Comparison of ENCODE assay signal across 20 cellular contexts in the genomic region with DNA sequence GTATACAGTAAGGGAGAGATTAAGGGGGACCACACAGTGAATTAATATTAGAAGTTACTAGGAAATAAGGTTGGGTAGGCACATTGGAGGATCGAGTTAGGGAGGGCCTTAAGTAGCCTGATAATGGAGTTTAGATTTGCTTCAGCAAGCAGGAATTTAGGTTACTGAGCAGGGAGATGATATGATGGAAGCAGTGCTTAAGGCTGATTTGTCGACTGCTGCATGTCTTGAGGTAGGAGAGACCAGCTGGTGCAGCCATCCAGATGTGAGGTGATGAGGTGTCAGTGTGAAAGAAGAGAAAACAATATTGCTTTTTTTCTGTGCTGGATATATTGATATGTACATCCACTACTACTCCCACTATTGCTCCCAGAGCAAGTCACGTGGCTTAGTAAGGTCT. TPM values are rescaled to one million over a fixed set of nuclear protein-coding genes. Genes with fewer than 3 reads are reported as not detected.
"Had no signal": no experiment of that assay in that cellular context is flagged by ENCODE, and none has a peak within 500 bp of the region (broad histone marks: within the 10 kb centered on the region; RNA-seq: fewer than 3 reads in every experiment).

No MANE protein-coding gene starts in this region.

- H3K4me1 Mint-ChIP-seq: activated CD4-positive, alpha-beta T cell treated with anti-CD3 and anti-CD28 coated beads, Interleukin-2, amount 10 ng/mL, durations not matched to agents 7 days and 5 days; immature natural killer cell had no signal

- H3K4me3 Mint-ChIP-seq: activated CD4-positive, alpha-beta T cell treated with anti-CD3 and anti-CD28 coated beads, Interleukin-2, amount 10 ng/mL, durations not matched to agents 7 days and 5 days; immature natural killer cell; neural progenitor cell; stimulated activated naive B cell treated with anti-CD40 and anti-IgM and Interleukin-4, amounts not matched to agents 10 μg/mL and 1 μg/mL and 100 μg/mL, for 72 hours had no signal

- H3K79me2 ChIP-seq: parathyroid adenoma had no signal

- H3K9me3 ChIP-seq: colonic mucosa, esophagus squamous epithelium, lower lobe of right lung, tibial nerve had no signal

- H3K4me3 ChIP-seq: colonic mucosa, esophagus squamous epithelium, lower lobe of right lung, neural progenitor cell, tibial nerve had no signal

- H3K27me3 ChIP-seq: colonic mucosa, esophagus squamous epithelium, neural progenitor cell, tibial nerve had no signal

- H3K9ac ChIP-seq: neural progenitor cell, parathyroid adenoma had no signal

- H3K9me3 Mint-ChIP-seq: activated CD4-positive, alpha-beta T cell treated with anti-CD3 and anti-CD28 coated beads, Interleukin-2, amount 10 ng/mL, durations not matched to agents 7 days and 5 days; activated naive CD4-positive, alpha-beta T cell treated with anti-CD3 and anti-CD28 coated beads, Interleukin-2, amount 50 U/mL, for 72 hours; activated T-cell treated with anti-CD3 and anti-CD28 coated beads, Interleukin-2, amount 50 U/mL, for 72 hours; neural progenitor cell; stimulated activated naive B cell treated with anti-CD40 and anti-IgM and Interleukin-4, amounts not matched to agents 10 μg/mL and 1 μg/mL and 100 μg/mL, for 72 hours had no signal

- H3K4me2 ChIP-seq: neural progenitor cell had no signal

- H3K27me3 Mint-ChIP-seq: stimulated activated naive B cell treated with anti-CD40 and anti-IgM and Interleukin-4, amounts not matched to agents 10 μg/mL and 1 μg/mL and 100 μg/mL, for 72 hours had no signal

- DNase-seq: activated CD4-positive, alpha-beta T cell treated with anti-CD3 and anti-CD28 coated beads, Interleukin-2, amount 10 ng/mL, durations not matched to agents 7 days and 5 days; activated CD4-positive, CD25-positive, alpha-beta regulatory T cell; activated CD8-positive, alpha-beta memory T cell treated with anti-CD3 and anti-CD28 coated beads, Interleukin-2, amount 50 U/mL, for 48 hours; activated gamma-delta T cell; activated T-cell treated with anti-CD3 and anti-CD28 coated beads, Interleukin-2, amount 50 U/mL, for 72 hours; central memory CD4-positive, alpha-beta T cell; colonic mucosa; esophagus squamous epithelium; immature natural killer cell; left cardiac atrium; lower lobe of right lung; stimulated activated CD4-positive, alpha-beta T cell treated with anti-CD3 and anti-CD28 coated beads, Interleukin-15, amount 100 ng/mL, for 24 hours; stimulated activated CD4-positive, alpha-beta T cell treated with anti-CD3 and anti-CD28 coated beads, Interleukin-4, amount 100 ng/mL, for 1 hour; stimulated activated naive B cell treated with anti-CD40 and anti-IgM and Interleukin-4, amounts not matched to agents 10 μg/mL and 1 μg/mL and 100 μg/mL, for 72 hours had no signal

- H3K27ac ChIP-seq: colonic mucosa, esophagus squamous epithelium, lower lobe of right lung, neural progenitor cell, parathyroid adenoma, tibial nerve had no signal

- H3K27ac Mint-ChIP-seq: activated CD4-positive, alpha-beta T cell treated with anti-CD3 and anti-CD28 coated beads, Interleukin-2, amount 10 ng/mL, durations not matched to agents 7 days and 5 days; activated naive CD4-positive, alpha-beta T cell treated with anti-CD3 and anti-CD28 coated beads, Interleukin-2, amount 50 U/mL, for 72 hours; activated T-cell treated with anti-CD3 and anti-CD28 coated beads, Interleukin-2, amount 50 U/mL, for 72 hours; immature natural killer cell; neural progenitor cell; stimulated activated naive B cell treated with anti-CD40 and anti-IgM and Interleukin-4, amounts not matched to agents 10 μg/mL and 1 μg/mL and 100 μg/mL, for 72 hours had no signal

- H2AFZ ChIP-seq: neural progenitor cell, parathyroid adenoma had no signal

- H3K36me3 Mint-ChIP-seq: activated naive CD4-positive, alpha-beta T cell treated with anti-CD3 and anti-CD28 coated beads, Interleukin-2, amount 50 U/mL, for 72 hours; immature natural killer cell; neural progenitor cell; stimulated activated naive B cell treated with anti-CD40 and anti-IgM and Interleukin-4, amounts not matched to agents 10 μg/mL and 1 μg/mL and 100 μg/mL, for 72 hours had no signal

- ATAC-seq: left cardiac atrium; lower lobe of right lung; stimulated activated naive B cell treated with anti-CD40 and anti-IgM and Interleukin-4, amounts not matched to agents 10 μg/mL and 1 μg/mL and 100 μg/mL, for 72 hours had no signal

- H3K36me3 ChIP-seq: colonic mucosa, esophagus squamous epithelium, lower lobe of right lung, neural progenitor cell, tibial nerve had no signal

- H3K4me1 ChIP-seq: colonic mucosa, esophagus squamous epithelium, lower lobe of right lung, neural progenitor cell, parathyroid adenoma had no signal

RNA-seq across cellular contexts. Expression of gene ACTBL2, which starts 55.2 kb away (rescaled TPM):
- total RNA-seq: activated CD4-positive, alpha-beta T cell treated with anti-CD3 and anti-CD28 coated beads, Interleukin-2, amount 10 ng/mL, durations not matched to agents 7 days and 5 days; activated naive CD4-positive, alpha-beta T cell treated with anti-CD3 and anti-CD28 coated beads, Interleukin-2, amount 50 U/mL, for 72 hours; activated T-cell treated with anti-CD3 and anti-CD28 coated beads, Interleukin-2, amount 50 U/mL, for 72 hours; colonic mucosa; esophagus squamous epithelium; left cardiac atrium; lower lobe of right lung; myocyte; T-helper 2 cell treated with Interferon-gamma antibody and Interleukin-4, amounts not matched to agents 100 ng/mL and 5 ng/mL, for 36 hours; tibial nerve had no signal
- polyA plus RNA-seq: immature natural killer cell had no signal
